ENCODE assay signal across 27 cellular contexts in the genomic region with DNA sequence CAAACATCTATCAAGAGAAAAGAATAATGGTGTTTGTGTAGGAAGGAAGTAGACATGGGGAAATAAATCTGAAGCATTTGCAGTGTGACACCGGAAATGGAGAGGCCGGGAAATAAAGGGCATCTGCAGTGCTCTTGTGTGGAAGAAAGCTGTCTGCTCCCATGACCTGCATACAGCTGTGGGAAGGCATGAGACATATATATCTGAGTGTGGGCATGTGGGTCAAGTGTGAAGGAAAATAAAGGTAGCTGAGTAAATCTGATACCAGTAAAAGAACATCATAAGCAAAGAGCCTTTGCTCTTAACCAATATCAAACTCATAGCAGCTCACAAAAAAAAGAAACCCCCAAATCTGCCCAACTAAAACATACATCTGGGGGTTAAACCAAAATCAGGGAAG.
"Had no signal": no experiment of that assay in that cellular context is flagged by ENCODE, and none has a peak within 500 bp of the region (broad histone marks: within the 10 kb centered on the region; RNA-seq: fewer than 3 reads in every experiment).

No MANE protein-coding gene starts in this region.

- H3K4me3 ChIP-seq: SK-N-MC had no signal

- H3K27ac ChIP-seq: SK-N-MC had no signal

- ATAC-seq: activated CD8-positive, alpha-beta memory T cell treated with anti-CD3 and anti-CD28 coated beads, Interleukin-2, amount 10 ng/mL, durations not matched to agents 7 days and 5 days; activated T-helper 17 cell treated with anti-CD3 and anti-CD28 coated beads, Interleukin-2, amount 50 U/mL, for 72 hours; Panc1; Right ventricle myocardium inferior; T-cell had no signal

- DNase-seq: activated B cell treated with CpG ODN at 0.5 μM for 24 hours; activated CD4-positive, alpha-beta T cell treated with anti-CD3 and anti-CD28 coated beads for 1 hour; activated CD4-positive, alpha-beta T cell treated with anti-CD3 and anti-CD28 coated beads, Interleukin-2, amount 10 ng/mL, durations not matched to agents 24 days and 14 days; activated CD4-positive, alpha-beta T cell treated with anti-CD3 and anti-CD28 coated beads, Interleukin-2, amount 50 U/mL, for 48 hours; activated CD8-positive, alpha-beta memory T cell treated with anti-CD3 and anti-CD28 coated beads, Interleukin-2, amount 10 ng/mL, durations not matched to agents 7 days and 5 days; activated gamma-delta T cell; activated naive CD4-positive, alpha-beta T cell treated with anti-CD3 and anti-CD28 coated beads for 36 hours; activated T-cell treated with anti-CD3 and anti-CD28 coated beads, Interleukin-2, amount 50 U/mL, for 24 hours; amygdala; Kasumi-1; KBM-7; NCI-H1105 treated with DMSO at 0.1 percent for 48 hours; NCI-H1436 treated with DMSO at 0.1 percent for 48 hours; NCI-H187 treated with DMSO at 0.1 percent for 48 hours; NCI-H2081 treated with DMSO at 0.1 percent for 48 hours; NCI-H345; NCI-H510A treated with DMSO at 0.1 percent for 48 hours; NCI-H69; OCI-M1; RPMI8226; T-cell; T-helper 2 cell; T1000 had no signal
